In the genomic region with DNA sequence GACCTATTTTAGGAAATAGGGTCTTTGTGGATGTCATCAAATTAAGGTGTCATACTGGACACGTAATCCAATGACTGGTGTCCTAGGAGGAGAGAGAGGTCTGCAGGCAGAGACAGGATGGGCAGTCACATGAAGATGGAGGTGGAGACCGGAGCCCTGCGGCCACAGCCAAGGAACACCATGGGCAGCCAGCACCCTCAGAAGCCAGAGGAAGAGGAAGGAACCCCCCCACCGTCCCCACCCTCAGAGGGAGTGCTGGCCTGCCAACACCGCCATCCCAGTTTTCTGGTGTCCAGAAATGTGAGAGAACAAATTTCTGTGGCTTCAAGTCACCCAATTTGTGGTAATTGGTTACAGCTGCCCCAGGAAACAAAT, we compare ENCODE assay signal across 24 cellular contexts.
"Had no signal": no experiment of that assay in that cellular context is flagged by ENCODE, and none has a peak within 500 bp of the region (broad histone marks: within the 10 kb centered on the region; RNA-seq: fewer than 3 reads in every experiment).

No MANE protein-coding gene starts in this region.

- H3K4me1 Mint-ChIP-seq: naive thymus-derived CD8-positive, alpha-beta T cell; WTC11 had no signal

- H3K4me1 ChIP-seq: adrenal gland, prostate gland, right lobe of liver, transverse colon, uterus had no signal

- H3K36me3 Mint-ChIP-seq: activated CD4-positive, alpha-beta memory T cell treated with anti-CD3 and anti-CD28 coated beads for 36 hours; activated naive CD8-positive, alpha-beta T cell; naive thymus-derived CD8-positive, alpha-beta T cell; neural progenitor cell; stimulated activated memory B cell treated with anti-CD40 and anti-IgM and Interleukin-4, amounts not matched to agents 10 μg/mL and 1 μg/mL and 100 μg/mL, for 72 hours; WTC11 had no signal

- H3K4me3 Mint-ChIP-seq: activated CD4-positive, alpha-beta memory T cell treated with anti-CD3 and anti-CD28 coated beads for 36 hours; activated naive CD8-positive, alpha-beta T cell; naive thymus-derived CD8-positive, alpha-beta T cell; neural progenitor cell; stimulated activated memory B cell treated with anti-CD40 and anti-IgM and Interleukin-4, amounts not matched to agents 10 μg/mL and 1 μg/mL and 100 μg/mL, for 72 hours; WTC11 had no signal

- H3K27ac Mint-ChIP-seq: activated CD4-positive, alpha-beta memory T cell treated with anti-CD3 and anti-CD28 coated beads for 36 hours; activated naive CD8-positive, alpha-beta T cell; activated T-helper 2 cell treated with anti-CD3 and anti-CD28 coated beads, Interferon-gamma antibody, Interleukin-2, Interleukin-4, amounts not matched to agents 10 μg/mL and 5 μg/mL and 100 μg/mL, durations not matched to agents 14 hours and 24 hours and 36 hours; naive thymus-derived CD8-positive, alpha-beta T cell; neural progenitor cell; stimulated activated memory B cell treated with anti-CD40 and anti-IgM and Interleukin-4, amounts not matched to agents 10 μg/mL and 1 μg/mL and 100 μg/mL, for 72 hours; WTC11 had no signal

- DNase-seq: activated CD4-positive, alpha-beta memory T cell treated with anti-CD3 and anti-CD28 coated beads for 36 hours; activated CD4-positive, alpha-beta T cell treated with anti-CD3 and anti-CD28 coated beads for 4 hours; activated naive CD4-positive, alpha-beta T cell; activated T-cell treated with anti-CD3 and anti-CD28 coated beads, Interleukin-2, amount 50 U/mL, for 1 hour; adrenal gland; brain microvascular endothelial cell; central memory CD4-positive, alpha-beta T cell; dorsolateral prefrontal cortex; heart right ventricle; naive thymus-derived CD8-positive, alpha-beta T cell; right lobe of liver; stimulated activated CD4-positive, alpha-beta T cell treated with anti-CD3 and anti-CD28 coated beads, Interleukin-15, amount 100 ng/mL, for 24 hours; T-helper 9 cell; transverse colon; uterus had no signal

- H3K9ac ChIP-seq: neural progenitor cell had no signal

- H3K36me3 ChIP-seq: adrenal gland, ascending aorta, brain microvascular endothelial cell, heart right ventricle, neural progenitor cell, prostate gland, right lobe of liver, transverse colon, uterus had no signal

- H3K4me2 ChIP-seq: neural progenitor cell, smooth muscle cell had no signal

- ATAC-seq: naive thymus-derived CD8-positive, alpha-beta T cell; right lobe of liver; stimulated activated memory B cell treated with anti-CD40 and anti-IgM and Interleukin-4, amounts not matched to agents 10 μg/mL and 1 μg/mL and 100 μg/mL, for 72 hours; WTC11 had no signal

- H2AFZ ChIP-seq: neural progenitor cell had no signal

- H3K27me3 ChIP-seq: adrenal gland, ascending aorta, brain microvascular endothelial cell, heart right ventricle, neural progenitor cell, right lobe of liver, transverse colon, uterus had no signal

- H3K27ac ChIP-seq: adrenal gland, brain microvascular endothelial cell, dorsolateral prefrontal cortex, neural progenitor cell, prostate gland, right lobe of liver, uterus had no signal

- H3K9me3 Mint-ChIP-seq: naive thymus-derived CD8-positive, alpha-beta T cell; neural progenitor cell; WTC11 had no signal

- H3K9me3 ChIP-seq: adrenal gland, ascending aorta, heart right ventricle, prostate gland, right lobe of liver, transverse colon, uterus had no signal

- H3K4me3 ChIP-seq: adrenal gland, ascending aorta, dorsolateral prefrontal cortex, heart right ventricle, lung, neural progenitor cell, prostate gland, right lobe of liver, smooth muscle cell, transverse colon, uterus had no signal
